In the genomic region with DNA sequence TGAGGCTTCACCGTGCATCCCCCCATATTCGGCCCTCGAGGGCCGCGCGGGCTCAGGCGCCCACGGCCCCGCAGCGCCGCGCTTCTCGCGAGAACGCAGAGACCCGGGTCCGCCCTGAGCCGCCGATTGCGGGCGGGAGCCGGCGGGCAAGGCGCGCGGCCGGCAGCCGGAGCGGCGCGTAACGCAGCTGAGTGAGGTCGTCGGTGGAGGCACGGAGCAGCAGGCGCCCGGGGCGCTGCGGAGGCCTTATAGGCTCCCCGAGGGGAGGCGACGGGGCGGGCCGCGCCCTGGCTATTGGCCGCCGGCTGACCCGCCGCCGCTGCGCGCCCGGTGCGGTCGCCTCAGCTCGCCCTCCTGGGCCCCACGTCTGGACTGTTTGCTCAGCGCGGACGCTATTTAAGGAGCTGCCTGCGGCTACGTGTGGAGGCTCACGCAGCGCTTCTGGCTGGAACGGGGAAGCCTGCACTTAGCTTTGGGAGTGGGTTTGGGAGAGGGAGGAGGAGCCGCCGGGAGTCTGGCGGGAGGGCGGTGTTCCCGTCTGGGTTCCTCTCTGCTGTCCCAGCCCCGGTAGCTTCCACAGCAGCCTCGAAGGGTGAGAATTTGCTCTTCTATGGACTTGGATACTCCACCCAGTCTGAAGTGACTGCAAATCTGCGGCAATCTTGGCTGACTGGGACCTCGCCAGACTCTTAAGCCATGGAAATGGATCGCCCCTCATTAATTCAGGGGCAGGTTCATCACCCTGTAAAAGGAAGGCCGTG, we compare ENCODE assay signal across 8 cellular contexts. TPM values are rescaled to one million over a fixed set of nuclear protein-coding genes. Genes with fewer than 3 reads are reported as not detected.
DNase-seq lines count a peak whose midpoint lies in the region; ATAC-seq, FAIRE-seq and TF ChIP-seq lines count a peak whose summit lies in the region.

Gene PLOD2 (minus strand): TSS at position 221 of the 761 bp plus-strand sequence. CDS start 195 bp downstream, at position 26.

- H3K27ac ChIP-seq in colonic mucosa (peak within 1 kb of the TSS; percentile 94), kidney (ENCODE audit: low read depth in 2 of 2, low read length in 2 of 2) (peak within 1 kb of the TSS; percentile 95 to 98), skin epidermis (peak within 1 kb of the TSS; percentile 69 to 92 (median 82))

- H3K4me3 ChIP-seq in colonic mucosa (peak within 1 kb of the TSS; percentile 67), kidney (ENCODE audit: low read length in 2 of 2) (peak within 1 kb of the TSS; percentile 83 to 91), skin epidermis (peak within 1 kb of the TSS; percentile 58 to 67 (median 60))

- H3K27me3 ChIP-seq in colonic mucosa = no peaks in the 10 kb centered on the region

- peak; percentile 48 for DNase-seq in DMS153 treated with DMSO at 0.1 percent for 48 hours (lab: John Stamatoyannopoulos, UW; ENCODE audit: unreplicated experiment)
- DNase-seq in HTR-8/SVneo (ENCODE audit: insufficient read length, low spot score) = peak; percentile 33
- DNase-seq in colonic mucosa = peak; percentile 81
- DNase-seq in kidney = peak; percentile 92

- intact Hi-C loops in colonic mucosa (cut with DNase I) = no loop called here
- intact Hi-C loops in kidney (cut with DNase I) = no loop called here

- ATAC-seq in GM19467 (IDR thresholded peaks at IDR 0.05; ENCODE audit: unreplicated experiment) = peak; percentile 57
- ATAC-seq in SK-N-SH treated with all-trans-retinoic acid at 6 μM for 48 hours = peak; percentile 49
- no peak for ATAC-seq in HG03469 (IDR thresholded peaks at IDR 0.05; ENCODE audit: unreplicated experiment)

- peak within 1 kb of the TSS; percentile 76 to 96 for H3K9ac ChIP-seq in colonic mucosa (ENCODE audit: low read depth in 2 of 2, low read length in 2 of 2)
- peak within 1 kb of the TSS; percentile 85 to 95 for H3K9ac ChIP-seq in kidney (ENCODE audit: low read length in 2 of 2)

- TF ChIP-seq CTCF in colonic mucosa (IDR thresholded peaks at IDR 0.05) = no peak
- no peak for TF ChIP-seq CTCF in kidney (IDR thresholded peaks at IDR 0.05; ENCODE audit: borderline replicate concordance, extremely low read depth, insufficient read depth)

- FAIRE-seq in HTR-8/SVneo (lab: Jason Lieb, UNC) (no peak), kidney (lab: Jason Lieb, UNC) (no peak)

- no peaks in the 10 kb centered on the region for H3K36me3 ChIP-seq in colonic mucosa
- H3K36me3 ChIP-seq in kidney (ENCODE audit: control insufficient read depth in 1 of 2, insufficient read depth in 2 of 2, low read length in 2 of 2) = no peaks in the 10 kb centered on the region

- H3K4me1 ChIP-seq in colonic mucosa (no peaks in the 10 kb centered on the region), kidney (ENCODE audit: control insufficient read depth in 1 of 2, insufficient read depth in 1 of 2, low read depth in 1 of 2, low read length in 2 of 2) (peaks cover 8 to 20% of the 10 kb centered on the region in 2 donors)

- H3K9me3 ChIP-seq in colonic mucosa = no peaks in the 10 kb centered on the region
- no peaks in the 10 kb centered on the region for H3K9me3 ChIP-seq in kidney (ENCODE audit: control insufficient read depth in 1 of 2, low read length in 2 of 2)

TF ChIP-seq in SK-N-SH treated with all-trans-retinoic acid at 6 μM for 48 hours, 23 proteins besides CTCF, POLR2A, EP300 and RAD21:
- TF ChIP-seq, protein P1, sequence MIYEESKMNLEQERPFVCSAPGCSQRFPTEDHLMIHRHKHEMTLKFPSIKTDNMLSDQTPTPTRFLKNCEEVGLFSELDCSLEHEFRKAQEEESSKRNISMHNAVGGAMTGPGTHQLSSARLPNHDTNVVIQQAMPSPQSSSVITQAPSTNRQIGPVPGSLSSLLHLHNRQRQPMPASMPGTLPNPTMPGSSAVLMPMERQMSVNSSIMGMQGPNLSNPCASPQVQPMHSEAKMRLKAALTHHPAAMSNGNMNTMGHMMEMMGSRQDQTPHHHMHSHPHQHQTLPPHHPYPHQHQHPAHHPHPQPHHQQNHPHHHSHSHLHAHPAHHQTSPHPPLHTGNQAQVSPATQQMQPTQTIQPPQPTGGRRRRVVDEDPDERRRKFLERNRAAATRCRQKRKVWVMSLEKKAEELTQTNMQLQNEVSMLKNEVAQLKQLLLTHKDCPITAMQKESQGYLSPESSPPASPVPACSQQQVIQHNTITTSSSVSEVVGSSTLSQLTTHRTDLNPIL (CRISPR knock-in tag; IDR thresholded peaks at IDR 0.05; ENCODE audit: low read depth) = no peak
- no peak for TF ChIP-seq CSRNP3 (CRISPR knock-in tag; IDR thresholded peaks at IDR 0.05)
- no peak for TF ChIP-seq OSR1 (CRISPR knock-in tag; IDR thresholded peaks at IDR 0.05)
- no peak for TF ChIP-seq TCF4 (CRISPR knock-in tag; IDR thresholded peaks at IDR 0.05; ENCODE audit: borderline replicate concordance)
- TF ChIP-seq ESRRG (CRISPR knock-in tag; IDR thresholded peaks at IDR 0.05) = no peak
- TF ChIP-seq ARNTL (CRISPR knock-in tag; IDR thresholded peaks at IDR 0.05; ENCODE audit: borderline replicate concordance, low read depth) = no peak
- no peak for TF ChIP-seq ZNF565 (CRISPR knock-in tag; conservative IDR thresholded peaks at IDR 0.05; ENCODE audit: low read depth)
- TF ChIP-seq SNAI2 (CRISPR knock-in tag; IDR thresholded peaks at IDR 0.05) = no peak
- TF ChIP-seq PPARA (CRISPR knock-in tag; IDR thresholded peaks at IDR 0.05; ENCODE audit: borderline replicate concordance) = no peak
- TF ChIP-seq ZNF70 (CRISPR knock-in tag; IDR thresholded peaks at IDR 0.05) = no peak
- TF ChIP-seq ZFP3 (CRISPR knock-in tag; IDR thresholded peaks at IDR 0.05) = no peak
- no peak for TF ChIP-seq BACH2 (CRISPR knock-in tag; IDR thresholded peaks at IDR 0.05; ENCODE audit: borderline replicate concordance)
- no peak for TF ChIP-seq ZNF8 (CRISPR knock-in tag; IDR thresholded peaks at IDR 0.05)
- TF ChIP-seq TOX (CRISPR knock-in tag; IDR thresholded peaks at IDR 0.05; ENCODE audit: borderline replicate concordance) = no peak
TF ChIP-seq in SK-N-SH treated with all-trans-retinoic acid at 6 μM for 48 hours: peak in this region for 0.

RNA-seq across cellular contexts. Expression of gene PLOD2, which starts in this region (rescaled TPM):
- 100 to 1,000 TPM in 1 of 2 donors, 10 to 100 TPM in 1; 66.7 to 245 TPM for total RNA-seq in colonic mucosa
- 66.0 TPM for total RNA-seq in kidney
- 21.3 TPM for polyA plus RNA-seq in kidney (ENCODE audit: insufficient read depth, low read depth, low replicate concordance)

Comparison
In these comparisons a context has a peak if more than half of its experiments do, and no peak if none do; other contexts are left out.
1. DNase-seq: peak in every context shown above with its lines; median percentile 92 in kidney; 81 in colonic mucosa; 48 in DMS153 treated with DMSO at 0.1 percent for 48 hours; 33 in HTR-8/SVneo.